ENCODE assay signal across 22 cellular contexts in genomic region chr6:89252902-89253301, GRCh38. TPM values are rescaled to one million over a fixed set of nuclear protein-coding genes. Genes with fewer than 3 reads are reported as not detected.
"Had no signal": no experiment of that assay in that cellular context is flagged by ENCODE, and none has a peak within 500 bp of the region (broad histone marks: within the 10 kb centered on the region; RNA-seq: fewer than 3 reads in every experiment).

No MANE protein-coding gene starts in this region.

- H3K4me1 Mint-ChIP-seq: natural killer cell, neural crest cell had no signal

- H3K27ac Mint-ChIP-seq: natural killer cell had no signal

- DNase-seq: colonic mucosa; dermis blood vessel endothelial cell; foreskin melanocyte; head of caudate nucleus; hippocampal formation; kidney glomerular epithelial cell; mammary epithelial cell; natural killer cell; posterior cingulate gyrus; sigmoid colon; stimulated activated CD4-positive, alpha-beta T cell treated with anti-CD3 and anti-CD28 coated beads, Interleukin-2, amount 100 ng/mL, for 24 hours; stimulated activated CD4-positive, alpha-beta T cell treated with anti-CD3 and anti-CD28 coated beads, Interleukin-4, amount 100 ng/mL, for 4 hours; stimulated activated naive CD4-positive, alpha-beta T cell; trophoblast cell had no signal

- H3K9me3 Mint-ChIP-seq: natural killer cell, neural crest cell had no signal

- H3K4me3 Mint-ChIP-seq: natural killer cell, neural crest cell had no signal

- H3K4me3 ChIP-seq: colonic mucosa, sigmoid colon, skin epidermis had no signal

- H3K36me3 Mint-ChIP-seq: natural killer cell had no signal

RNA-seq across cellular contexts. Expression of gene GABRR1, which starts 35.7 kb away (rescaled TPM):
- total RNA-seq: dermis blood vessel endothelial cell, epithelial cell of proximal tubule, left lobe of liver, mammary epithelial cell, mesenteric fat pad, myocyte, osteocyte, pulmonary artery endothelial cell, sigmoid colon had no signal
